In the genomic region with DNA sequence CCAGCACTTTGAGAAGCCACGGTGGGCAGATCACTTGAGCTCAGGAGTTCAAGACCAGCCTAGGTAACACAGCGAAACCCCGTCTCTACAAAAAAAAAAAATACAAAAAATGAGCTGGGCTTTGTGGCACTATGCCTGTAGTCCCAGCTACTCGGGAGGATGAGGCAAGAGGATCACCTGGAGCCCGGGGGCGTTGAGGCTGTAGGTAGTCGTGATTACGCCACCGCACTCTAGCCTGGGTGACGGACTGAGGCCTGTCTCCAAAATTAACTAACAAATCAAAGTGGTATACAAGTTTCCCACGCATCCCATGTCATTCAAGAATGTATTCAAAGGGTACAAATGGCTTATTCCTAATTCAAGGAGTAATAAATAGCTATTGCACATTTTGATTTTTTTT, we compare ENCODE assay signal across 18 cellular contexts. TPM values are rescaled to one million over a fixed set of nuclear protein-coding genes. Genes with fewer than 3 reads are reported as not detected.
A peak's percentile ranks its signal among the peaks of the same experiment; 100 is the strongest.
DNase-seq lines count a peak whose midpoint lies in the region; ATAC-seq and TF ChIP-seq lines count a peak whose summit lies in the region.
"Had no signal": no experiment of that assay in that cellular context is flagged by ENCODE, and none has a peak within 500 bp of the region (broad histone marks: within the 10 kb centered on the region; RNA-seq: fewer than 3 reads in every experiment).

No MANE protein-coding gene starts in this region.

- 91 to 94% methylated on average over 11 of the region's 11 CpGs for WGBS in heart right ventricle, 2 donors

- H3K27ac ChIP-seq in HEK293 (ENCODE audit: extremely low read depth, low read depth, low read length) (no peak overlapping the region), heart right ventricle (no peak overlapping the region)
- H3K27ac ChIP-seq: BLaER1 treated with 17β-estradiol and CSF1 and Interleukin-3, amounts not matched to agents 10 nM and 100 nM; HL-60; SK-N-MC had no signal

- TF ChIP-seq CTCF in HEK293 (tag by site-specific recombination; IDR thresholded peaks at IDR 0.05) (no peak), WTC11 (IDR thresholded peaks at IDR 0.05) (no peak), osteocyte (IDR thresholded peaks at IDR 0.05) (no peak), heart right ventricle (IDR thresholded peaks at IDR 0.05) (no peak)

- DNase-seq in activated naive CD4-positive, alpha-beta T cell treated with anti-CD3 and anti-CD28 coated beads, Interleukin-2, amount 50 U/mL, for 72 hours (ENCODE audit: low spot score in 2 of 2), result no peak
- no peak for DNase-seq in WTC11 (ENCODE audit: low spot score)
- DNase-seq in osteocyte (ENCODE audit: extremely low spot score, unreplicated experiment), result peak; percentile 73
- no peak for DNase-seq in heart right ventricle
- DNase-seq: CD8-positive, alpha-beta T cell; NCI-H1694; NCI-H2081; NCI-H2171 treated with DMSO at 0.1 percent for 48 hours; NCI-H524 treated with DMSO at 0.1 percent for 48 hours; RPMI8226; SHP77 treated with DMSO at 0.1 percent for 48 hours had no signal

- no peak for ATAC-seq in activated naive CD4-positive, alpha-beta T cell treated with anti-CD3 and anti-CD28 coated beads, Interleukin-2, amount 50 U/mL, for 72 hours
- no peak for ATAC-seq in WTC11
- no peak for ATAC-seq in GM18861 (IDR thresholded peaks at IDR 0.05; ENCODE audit: unreplicated experiment)
- ATAC-seq in HG03460 (IDR thresholded peaks at IDR 0.05; ENCODE audit: unreplicated experiment), result no peak
- ATAC-seq in heart right ventricle, result no peak
- ATAC-seq: CD8-positive, alpha-beta T cell had no signal

- H3K36me3 ChIP-seq in HEK293 (ENCODE audit: control insufficient read depth in 2 of 2, insufficient read depth in 1 of 2, low read length in 2 of 2) (peaks cover 0 to 4% of the 10 kb centered on the region in 2 experiments; a peak in 2 of 3 replicates), heart right ventricle (no peaks in the 10 kb centered on the region)

- H3K4me1 Mint-ChIP-seq in activated naive CD4-positive, alpha-beta T cell treated with anti-CD3 and anti-CD28 coated beads, Interleukin-2, amount 50 U/mL, for 24 hours, result peaks cover 25% of the 10 kb centered on the region
- peaks cover 14% of the 10 kb centered on the region for H3K4me1 Mint-ChIP-seq in WTC11
- peaks cover 22% of the 10 kb centered on the region for H3K4me1 Mint-ChIP-seq in osteocyte (ENCODE audit: unreplicated experiment)

- H3K4me1 ChIP-seq in HEK293 (ENCODE audit: control insufficient read depth, insufficient read depth, low read length), result no peaks in the 10 kb centered on the region; the same call in 1 of the 2 replicates
- peaks cover 0 to 31% (median 12%) of the 10 kb centered on the region in 9 donors for H3K4me1 ChIP-seq in heart right ventricle

- no peak overlapping the region for H3K27ac Mint-ChIP-seq in activated naive CD4-positive, alpha-beta T cell treated with anti-CD3 and anti-CD28 coated beads, Interleukin-2, amount 50 U/mL, for 24 hours
- H3K27ac Mint-ChIP-seq in activated naive CD4-positive, alpha-beta T cell treated with anti-CD3 and anti-CD28 coated beads, Interleukin-2, amount 50 U/mL, for 72 hours, result no peak overlapping the region
- peak overlapping the region; percentile 91 for H3K27ac Mint-ChIP-seq in WTC11
- no peak overlapping the region for H3K27ac Mint-ChIP-seq in osteocyte (ENCODE audit: unreplicated experiment)
- H3K27ac Mint-ChIP-seq: CD8-positive, alpha-beta T cell had no signal

- no peaks in the 10 kb centered on the region for H3K36me3 Mint-ChIP-seq in activated naive CD4-positive, alpha-beta T cell treated with anti-CD3 and anti-CD28 coated beads, Interleukin-2, amount 50 U/mL, for 24 hours
- H3K36me3 Mint-ChIP-seq in activated naive CD4-positive, alpha-beta T cell treated with anti-CD3 and anti-CD28 coated beads, Interleukin-2, amount 50 U/mL, for 72 hours, result peaks cover 7 to 10% of the 10 kb centered on the region in 2 donors
- H3K36me3 Mint-ChIP-seq in WTC11 (no peaks in the 10 kb centered on the region), osteocyte (ENCODE audit: unreplicated experiment) (no peaks in the 10 kb centered on the region)

- no peaks in the 10 kb centered on the region for H3K27me3 ChIP-seq in heart right ventricle
- H3K27me3 ChIP-seq: BLaER1 treated with 17β-estradiol and CSF1 and Interleukin-3, amounts not matched to agents 10 nM and 100 nM had no signal

- H3K9me3 ChIP-seq in HEK293 (ENCODE audit: control insufficient read depth, insufficient read depth, low read depth, low read length), result no peaks in the 10 kb centered on the region
- no peaks in the 10 kb centered on the region for H3K9me3 ChIP-seq in heart right ventricle

- peak overlapping the region; percentile 19 for H3K4me3 Mint-ChIP-seq in activated naive CD4-positive, alpha-beta T cell treated with anti-CD3 and anti-CD28 coated beads, Interleukin-2, amount 50 U/mL, for 24 hours
- no peak overlapping the region for H3K4me3 Mint-ChIP-seq in WTC11
- no peak overlapping the region for H3K4me3 Mint-ChIP-seq in osteocyte (ENCODE audit: unreplicated experiment)
- H3K4me3 Mint-ChIP-seq: CD8-positive, alpha-beta T cell had no signal

- CTCF ChIA-PET in HEK293 (lab: Yijun Ruan, JAX) (interaction anchor here (0.6 to 0.9 kb wide), 3 partner anchors 9 to 34 kb away, joined by 3 to 4 read pairs (median 4); no protein-coding TSS in a partner anchor), WTC11 (lab: Charles Lee) (interaction anchor here (0.9 to 1.3 kb wide), 4 partner anchors 20 to 52 kb away, joined by 3 to 6 read pairs (median 4); no protein-coding TSS in a partner anchor)

- H3K4me3 ChIP-seq in HEK293 (ENCODE audit: low read depth, low read length) (no peak overlapping the region), heart right ventricle (no peak overlapping the region)
- H3K4me3 ChIP-seq: BLaER1 treated with 17β-estradiol and CSF1 and Interleukin-3, amounts not matched to agents 10 nM and 100 nM; SK-N-MC had no signal

- no peaks in the 10 kb centered on the region for H3K27me3 Mint-ChIP-seq in activated naive CD4-positive, alpha-beta T cell treated with anti-CD3 and anti-CD28 coated beads, Interleukin-2, amount 50 U/mL, for 24 hours
- H3K27me3 Mint-ChIP-seq in WTC11 (ENCODE audit: low read depth) (no peaks in the 10 kb centered on the region), osteocyte (ENCODE audit: unreplicated experiment) (no peaks in the 10 kb centered on the region)

- H3K9me3 Mint-ChIP-seq in activated naive CD4-positive, alpha-beta T cell treated with anti-CD3 and anti-CD28 coated beads, Interleukin-2, amount 50 U/mL, for 24 hours, result no peaks in the 10 kb centered on the region
- no peaks in the 10 kb centered on the region for H3K9me3 Mint-ChIP-seq in activated naive CD4-positive, alpha-beta T cell treated with anti-CD3 and anti-CD28 coated beads, Interleukin-2, amount 50 U/mL, for 72 hours
- H3K9me3 Mint-ChIP-seq in WTC11 (no peaks in the 10 kb centered on the region), osteocyte (ENCODE audit: unreplicated experiment) (no peaks in the 10 kb centered on the region)
- H3K9me3 Mint-ChIP-seq: CD8-positive, alpha-beta T cell had no signal

- POLR2A ChIA-PET in HEK293 (lab: Yijun Ruan, JAX) (no interaction called here), WTC11 (lab: Charles Lee) (no interaction called here)

- intact Hi-C loops in heart right ventricle (cut with DNase I), result no loop called here

TF ChIP-seq in WTC11, 78 proteins besides CTCF, POLR2A, EP300 and RAD21 (continues in another document):
- TF ChIP-seq ATF3 (CRISPR knock-in tag; conservative IDR thresholded peaks at IDR 0.05), result no peak
- no peak for TF ChIP-seq KAT7 (CRISPR knock-in tag; IDR thresholded peaks at IDR 0.05; ENCODE audit: borderline replicate concordance)
- TF ChIP-seq SMAD3 (CRISPR knock-in tag; IDR thresholded peaks at IDR 0.05; ENCODE audit: borderline replicate concordance), result no peak
- TF ChIP-seq ZBTB21 (CRISPR knock-in tag; IDR thresholded peaks at IDR 0.05; ENCODE audit: borderline replicate concordance), result no peak

RNA-seq across cellular contexts. Expression of gene AUNIP, which starts 2.4 kb away (rescaled TPM):
- 10 to 100 TPM in 1 of 2 donors, 1 to 10 TPM in 1; 8.6 to 10.6 TPM for total RNA-seq in activated naive CD4-positive, alpha-beta T cell treated with anti-CD3 and anti-CD28 coated beads, Interleukin-2, amount 50 U/mL, for 72 hours
- total RNA-seq in WTC11 (2021) (14.2 to 16.1 TPM (median 15.1 TPM) in 3 replicates), osteocyte (1.3 and 1.9 TPM in 2 replicates), heart right ventricle (under 1 TPM in 2 of 10 donors, not detected in 8; 0.21 to 0.25 TPM)
- under 1 TPM in 1 of 2 donors, not detected in 1; 0.04 TPM for polyA plus RNA-seq in heart right ventricle

RNA-seq across cellular contexts. Expression of gene PAQR7, which starts 18.7 kb away (rescaled TPM):
- total RNA-seq in activated naive CD4-positive, alpha-beta T cell treated with anti-CD3 and anti-CD28 coated beads, Interleukin-2, amount 50 U/mL, for 72 hours, result 1 to 10 TPM; 4.7 to 9.8 TPM
- total RNA-seq in WTC11 (2021) (6.7 to 9.1 TPM (median 8.4 TPM) in 3 replicates), osteocyte (11.0 and 11.6 TPM in 2 replicates), heart right ventricle (1 to 10 TPM; 1.2 to 3.8 (median 2.2) TPM)
- 1 to 10 TPM; 1.2 to 1.4 TPM for polyA plus RNA-seq in heart right ventricle

RNA-seq across cellular contexts. Expression of gene MTFR1L, which starts 37.1 kb away (rescaled TPM):
- 10 to 100 TPM; 42.6 to 43.9 TPM for total RNA-seq in activated naive CD4-positive, alpha-beta T cell treated with anti-CD3 and anti-CD28 coated beads, Interleukin-2, amount 50 U/mL, for 72 hours
- 28.9 to 32.2 TPM (median 30.5 TPM) in 3 replicates for total RNA-seq in WTC11 (2021)
- 70.6 and 76.8 TPM in 2 replicates for total RNA-seq in osteocyte
- total RNA-seq in heart right ventricle, result 100 to 1,000 TPM; 141 to 264 (median 226) TPM
- 100 to 1,000 TPM in 1 of 2 donors, 10 to 100 TPM in 1; 91.1 to 176 TPM for polyA plus RNA-seq in heart right ventricle

RNA-seq across cellular contexts. Expression of gene STMN1, which starts 49.4 kb away (rescaled TPM):
- total RNA-seq in activated naive CD4-positive, alpha-beta T cell treated with anti-CD3 and anti-CD28 coated beads, Interleukin-2, amount 50 U/mL, for 72 hours, result 100 to 1,000 TPM; 495 to 786 TPM
- total RNA-seq in WTC11 (2021) (418 to 483 TPM (median 458 TPM) in 3 replicates), osteocyte (238 and 255 TPM in 2 replicates), heart right ventricle (10 to 100 TPM; 16.0 to 85.7 (median 48.7) TPM)
- 10 to 100 TPM; 16.2 to 49.9 TPM for polyA plus RNA-seq in heart right ventricle

RNA-seq across cellular contexts. Expression of gene SELENON, which starts 56.9 kb away (rescaled TPM):
- total RNA-seq in activated naive CD4-positive, alpha-beta T cell treated with anti-CD3 and anti-CD28 coated beads, Interleukin-2, amount 50 U/mL, for 72 hours, result 10 to 100 TPM; 13.5 to 34.9 TPM
- total RNA-seq in WTC11 (2021) (80.2 to 99.6 TPM (median 96.0 TPM) in 3 replicates), osteocyte (126 and 129 TPM in 2 replicates), heart right ventricle (10 to 100 TPM; 32.5 to 75.1 (median 47.9) TPM)
- 10 to 100 TPM; 36.4 to 37.2 TPM for polyA plus RNA-seq in heart right ventricle
